Comparison of ENCODE assay signal across 21 cellular contexts in the genomic region with DNA sequence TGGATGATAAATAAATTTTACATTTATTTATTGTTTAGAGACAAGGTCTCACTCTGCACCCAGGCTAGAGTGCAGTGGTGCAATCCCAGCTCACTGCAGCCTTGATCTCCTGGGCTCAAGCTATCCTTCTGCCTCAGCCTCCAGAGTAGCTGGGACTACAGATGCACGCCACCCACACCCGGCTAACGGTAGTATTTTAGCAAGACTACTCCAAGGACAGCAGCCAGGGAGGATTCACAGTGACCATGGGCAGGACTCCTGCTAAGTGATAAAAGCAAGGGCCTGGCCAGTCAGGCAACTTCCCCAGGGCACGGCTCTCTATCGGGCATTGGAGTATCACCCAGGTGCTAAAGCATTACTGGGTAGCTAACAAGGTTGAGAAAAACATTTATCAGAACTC. TPM values are rescaled to one million over a fixed set of nuclear protein-coding genes. Genes with fewer than 3 reads are reported as not detected.
DNase-seq lines count a peak whose midpoint lies in the region; FAIRE-seq and TF ChIP-seq lines count a peak whose summit lies in the region.
"Had no signal": no experiment of that assay in that cellular context is flagged by ENCODE, and none has a peak within 500 bp of the region (broad histone marks: within the 10 kb centered on the region; RNA-seq: fewer than 3 reads in every experiment).

No MANE protein-coding gene starts in this region.

- peaks cover 8% of the 10 kb centered on the region for H3K36me3 Mint-ChIP-seq in activated T-cell treated with anti-CD3 and anti-CD28 coated beads, Interleukin-2, amount 50 U/mL, for 24 hours (ENCODE audit: low read depth)

- H3K4me1 Mint-ChIP-seq in activated T-cell treated with anti-CD3 and anti-CD28 coated beads, Interleukin-2, amount 50 U/mL, for 24 hours (ENCODE audit: low read depth) = peaks cover 22% of the 10 kb centered on the region

- DNase-seq in activated T-cell treated with anti-CD3 and anti-CD28 coated beads, Interleukin-2, amount 50 U/mL, for 24 hours = no peak
- no peak for DNase-seq in activated T-cell treated with anti-CD3 and anti-CD28 coated beads, Interleukin-2, amount 50 U/mL, for 48 hours
- DNase-seq in adrenal gland = peak in 5 of 7 donors; percentile 50 to 66 (median 61)
- DNase-seq in kidney = peak; percentile 16
- no peak for DNase-seq in vagina (ENCODE audit: extremely low spot score in 2 of 2)
- DNase-seq in testis = no peak
- no peak for DNase-seq in NCI-H526 treated with DMSO at 0.1 percent for 48 hours (lab: John Stamatoyannopoulos, UW)
- DNase-seq: CD4-positive, alpha-beta T cell; COR-L47; GM23248; H7; Karpas-422; NCI-H1105; NCI-H1436 treated with DMSO at 0.1 percent for 48 hours; NCI-H1930; NCI-H446; NCI-H524 treated with DMSO at 0.1 percent for 48 hours; SIG-M5 had no signal

- 46 to 63% (median 59%) methylated on average over 2 to 5 of the region's 5 CpGs for WGBS in adrenal gland, 4 donors
- 50 to 71% methylated on average over 5 of the region's 5 CpGs for WGBS in testis, 2 donors

- H3K4me3 ChIP-seq in adrenal gland = no peak overlapping the region
- no peak overlapping the region for H3K4me3 ChIP-seq in kidney (ENCODE audit: low read length in 2 of 2)
- H3K4me3 ChIP-seq in vagina = no peak overlapping the region
- no peak overlapping the region for H3K4me3 ChIP-seq in testis
- H3K4me3 ChIP-seq: GM23248, SK-N-MC had no signal

- H3K9ac ChIP-seq in kidney (ENCODE audit: low read length in 2 of 2) = no peak overlapping the region
- H3K9ac ChIP-seq: GM23248 had no signal

- TF ChIP-seq POLR2A in adrenal gland (IDR thresholded peaks at IDR 0.05) (no peak), vagina (IDR thresholded peaks at IDR 0.05) (no peak), testis (IDR thresholded peaks at IDR 0.05) (no peak)

- no peaks in the 10 kb centered on the region for H3K9me3 ChIP-seq in adrenal gland (replicated peaks in 1 of 3)
- H3K9me3 ChIP-seq in kidney (ENCODE audit: control insufficient read depth in 1 of 2, low read length in 2 of 2) = no peaks in the 10 kb centered on the region
- no peaks in the 10 kb centered on the region for H3K9me3 ChIP-seq in vagina
- no peaks in the 10 kb centered on the region for H3K9me3 ChIP-seq in testis

- H3K9me3 Mint-ChIP-seq in activated T-cell treated with anti-CD3 and anti-CD28 coated beads, Interleukin-2, amount 50 U/mL, for 24 hours = no peaks in the 10 kb centered on the region
- H3K9me3 Mint-ChIP-seq: CD4-positive, alpha-beta T cell had no signal

- TF ChIP-seq CTCF in adrenal gland (IDR thresholded peaks at IDR 0.05) (no peak), kidney (IDR thresholded peaks at IDR 0.05; ENCODE audit: borderline replicate concordance, extremely low read depth, insufficient read depth) (no peak), vagina (IDR thresholded peaks at IDR 0.05) (no peak), testis (IDR thresholded peaks at IDR 0.05) (no peak)

- H3K27ac Mint-ChIP-seq in activated T-cell treated with anti-CD3 and anti-CD28 coated beads, Interleukin-2, amount 50 U/mL, for 24 hours = peak overlapping the region; percentile 24

- H3K4me1 ChIP-seq in adrenal gland (replicated peaks in 1 of 2) (peaks cover 7 to 20% of the 10 kb centered on the region in 2 donors), kidney (ENCODE audit: control insufficient read depth in 1 of 2, insufficient read depth in 1 of 2, low read depth in 1 of 2, low read length in 2 of 2) (no peaks in the 10 kb centered on the region), vagina (peaks cover 11% of the 10 kb centered on the region), testis (no peaks in the 10 kb centered on the region)

- intact Hi-C loops in adrenal gland (cut with DNase I) = no loop called here
- intact Hi-C loops in kidney (cut with DNase I) = no loop called here
- intact Hi-C loops in vagina (cut with DNase I) = no loop called here
- intact Hi-C loops in testis (cut with DNase I; ENCODE audit: low total_unique reads) = no loop called here

- no peaks in the 10 kb centered on the region for H3K27me3 Mint-ChIP-seq in activated T-cell treated with anti-CD3 and anti-CD28 coated beads, Interleukin-2, amount 50 U/mL, for 24 hours
- H3K27me3 Mint-ChIP-seq: CD4-positive, alpha-beta T cell had no signal

- H3K36me3 ChIP-seq in adrenal gland (replicated peaks in 1 of 2) (peaks cover 0 to 20% of the 10 kb centered on the region in 2 donors), kidney (ENCODE audit: control insufficient read depth in 1 of 2, insufficient read depth in 2 of 2, low read length in 2 of 2) (peaks cover 0 to 6% of the 10 kb centered on the region in 2 donors), vagina (peaks cover 0 to 6% of the 10 kb centered on the region in 2 donors), testis (ENCODE audit: low read depth, missing control alignments) (no peaks in the 10 kb centered on the region)

- no peak overlapping the region for H3K4me3 Mint-ChIP-seq in activated T-cell treated with anti-CD3 and anti-CD28 coated beads, Interleukin-2, amount 50 U/mL, for 24 hours
- H3K4me3 Mint-ChIP-seq: CD4-positive, alpha-beta T cell had no signal

- no peaks in the 10 kb centered on the region for H3K27me3 ChIP-seq in adrenal gland
- no peaks in the 10 kb centered on the region for H3K27me3 ChIP-seq in vagina
- no peaks in the 10 kb centered on the region for H3K27me3 ChIP-seq in testis

- H3K27ac ChIP-seq in adrenal gland (peak overlapping the region in 1 of 5 donors; percentile 65), kidney (ENCODE audit: low read depth in 2 of 2, low read length in 2 of 2) (no peak overlapping the region), vagina (peak overlapping the region; percentile 62), testis (no peak overlapping the region)
- H3K27ac ChIP-seq: GM23248, RWPE1, SK-N-MC had no signal

- no peak for FAIRE-seq in kidney (lab: Jason Lieb, UNC)
- FAIRE-seq: G401.6 had no signal

RNA-seq across cellular contexts. Expression of gene ARL6IP4, which starts 55.4 kb away (rescaled TPM):
- total RNA-seq in adrenal gland (100 to 1,000 TPM; 192 to 384 (median 284) TPM), kidney (168 TPM), vagina (147 TPM), testis (100 to 1,000 TPM; 169 to 190 TPM)
- polyA plus RNA-seq in adrenal gland (100 to 1,000 TPM; 198 to 709 (median 531) TPM), kidney (ENCODE audit: insufficient read depth, low read depth, low replicate concordance) (362 TPM), testis (ENCODE audit: insufficient read depth, low read depth, low replicate concordance) (210 TPM)

Comparison
In these comparisons a context has a peak if more than half of its experiments do, and no peak if none do; other contexts are left out.
1. DNase-seq: peak in adrenal gland (5 of 7) and kidney (single experiment); none in activated T-cell treated with anti-CD3 and anti-CD28 coated beads, Interleukin-2, amount 50 U/mL, for 24 hours (single experiment), activated T-cell treated with anti-CD3 and anti-CD28 coated beads, Interleukin-2, amount 50 U/mL, for 48 hours (0 of 2), vagina (0 of 2), testis (single experiment) and NCI-H526 treated with DMSO at 0.1 percent for 48 hours (single experiment).